Comparison of ENCODE assay signal across 18 cellular contexts in the genomic region with DNA sequence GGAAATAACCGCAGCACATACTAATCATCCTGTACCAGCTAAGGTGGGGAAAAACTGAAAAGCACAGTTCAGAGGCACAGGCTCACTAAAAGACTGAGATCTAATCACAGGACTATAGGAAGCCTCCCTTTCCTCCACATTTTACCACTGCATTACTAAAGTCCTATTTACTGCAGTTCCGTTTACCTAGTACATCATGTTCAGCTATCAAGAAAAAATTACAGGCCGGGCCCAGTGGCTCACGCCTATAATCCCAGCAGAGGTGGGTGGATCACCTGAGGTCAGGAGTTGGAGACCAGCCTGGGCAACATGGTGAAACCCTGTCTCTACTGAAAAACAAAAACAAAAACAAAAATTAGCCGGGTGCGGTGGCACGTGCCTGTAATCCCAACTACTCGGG.
"Had no signal": no experiment of that assay in that cellular context is flagged by ENCODE, and none has a peak within 500 bp of the region (broad histone marks: within the 10 kb centered on the region; RNA-seq: fewer than 3 reads in every experiment).

No MANE protein-coding gene starts in this region.

- H3K27ac ChIP-seq: coronary artery, heart left ventricle, neural progenitor cell, ovary, tibial artery had no signal

- H3K9me3 ChIP-seq: heart left ventricle, ovary, tibial artery had no signal

- H2AFZ ChIP-seq: neural progenitor cell had no signal

- ATAC-seq: heart left ventricle; natural killer cell; right cardiac atrium; stimulated activated memory B cell treated with anti-CD40 and anti-IgM and Interleukin-4, amounts not matched to agents 10 μg/mL and 1 μg/mL and 100 μg/mL, for 72 hours had no signal

- H3K27me3 ChIP-seq: heart left ventricle, neural progenitor cell, ovary, tibial artery had no signal

- H3K4me2 ChIP-seq: neural progenitor cell had no signal

- H3K4me1 ChIP-seq: heart left ventricle, neural progenitor cell, tibial artery had no signal

- FAIRE-seq: endothelial cell of umbilical vein had no signal

- H3K36me3 ChIP-seq: heart left ventricle, neural progenitor cell, ovary, tibial artery had no signal

- H3K9ac ChIP-seq: neural progenitor cell had no signal

- H3K27ac Mint-ChIP-seq: endodermal cell; natural killer cell; neural progenitor cell; stimulated activated memory B cell treated with anti-CD40 and anti-IgM and Interleukin-4, amounts not matched to agents 10 μg/mL and 1 μg/mL and 100 μg/mL, for 72 hours; stimulated activated naive CD8-positive, alpha-beta T cell treated with anti-CD3 and anti-CD28 coated beads, Interleukin-15, Interleukin-2, amounts not matched to agents 100 ng/mL and 50 ng/mL, for 24 hours had no signal

- H3K36me3 Mint-ChIP-seq: natural killer cell; neural progenitor cell; stimulated activated memory B cell treated with anti-CD40 and anti-IgM and Interleukin-4, amounts not matched to agents 10 μg/mL and 1 μg/mL and 100 μg/mL, for 72 hours had no signal

- H3K9me3 Mint-ChIP-seq: natural killer cell; neural progenitor cell; stimulated activated naive CD8-positive, alpha-beta T cell treated with anti-CD3 and anti-CD28 coated beads, Interleukin-15, Interleukin-2, amounts not matched to agents 100 ng/mL and 50 ng/mL, for 24 hours had no signal

- H3K4me1 Mint-ChIP-seq: endodermal cell; natural killer cell; stimulated activated memory B cell treated with anti-CD40 and anti-IgM and Interleukin-4, amounts not matched to agents 10 μg/mL and 1 μg/mL and 100 μg/mL, for 72 hours had no signal

- H3K4me3 Mint-ChIP-seq: endodermal cell; natural killer cell; neural progenitor cell; stimulated activated memory B cell treated with anti-CD40 and anti-IgM and Interleukin-4, amounts not matched to agents 10 μg/mL and 1 μg/mL and 100 μg/mL, for 72 hours; stimulated activated naive CD8-positive, alpha-beta T cell treated with anti-CD3 and anti-CD28 coated beads, Interleukin-15, Interleukin-2, amounts not matched to agents 100 ng/mL and 50 ng/mL, for 24 hours had no signal

- DNase-seq: effector CD4-positive, alpha-beta T cell; endodermal cell; erythroblast; foreskin melanocyte; heart left ventricle; hippocampal formation; natural killer cell; nucleus accumbens; ovary; right cardiac atrium; stimulated activated CD4-positive, alpha-beta T cell treated with anti-CD3 and anti-CD28 coated beads, Interleukin-1b, Interleukin-23, amount 100 ng/mL, for 48 hours; stimulated activated CD4-positive, alpha-beta T cell treated with anti-CD3 and anti-CD28 coated beads, Interleukin-4, amount 100 ng/mL, for 24 hours; tibial artery had no signal

- H3K4me3 ChIP-seq: coronary artery, heart left ventricle, neural progenitor cell, ovary, tibial artery had no signal
